In genomic region chr9:33466565-33467495, GRCh38 we compare ENCODE assay signal across 8 cellular contexts. TPM values are rescaled to one million over a fixed set of nuclear protein-coding genes. Genes with fewer than 3 reads are reported as not detected.
DNase-seq lines count a peak whose midpoint lies in the region; ATAC-seq, FAIRE-seq and TF ChIP-seq lines count a peak whose summit lies in the region.

No MANE protein-coding gene starts in this region.

- H3K4me2 ChIP-seq in DND-41 (ENCODE audit: insufficient read depth, low read length) (no peak overlapping the region), mammary epithelial cell (ENCODE audit: insufficient read depth, low read depth, low read length) (no peak overlapping the region), HepG2 (ENCODE audit: low read depth, low read length) (no peak overlapping the region)

- no peak for TF ChIP-seq POLR2A in HepG2 (IDR thresholded peaks at IDR 0.05; ENCODE audit: insufficient read depth in 1 of 2, low read depth in 2 of 2, low read length in 2 of 2)

- peak; percentile 18 for FAIRE-seq in HepG2 (lab: Jason Lieb, UNC)

- no peak overlapping the region for H3K27ac ChIP-seq in DND-41 (ENCODE audit: low read length)
- H3K27ac ChIP-seq in mammary epithelial cell (ENCODE audit: insufficient read depth, low read depth, low read length), result no peak overlapping the region
- no peak overlapping the region for H3K27ac ChIP-seq in HepG2 (ENCODE audit: extremely low read length, insufficient read depth, low read length)

- TF ChIP-seq CTCF in DND-41 (IDR thresholded peaks at IDR 0.05; ENCODE audit: borderline replicate concordance, extremely low read depth, low read length, poor library complexity, severe bottlenecking) (peak; percentile 87), mammary epithelial cell (conservative IDR thresholded peaks at IDR 0.05 in 1 of 2, IDR thresholded peaks at IDR 0.05 in 1 of 2; ENCODE audit: extremely low read depth in 1 of 2, insufficient read depth in 1 of 2, low read depth in 1 of 2, low read length in 2 of 2) (peak; percentile 98), HepG2 (CRISPR knock-in tag; IDR thresholded peaks at IDR 0.05) (peak; percentile 97)

- H3K4me1 ChIP-seq in DND-41 (ENCODE audit: insufficient read depth, low read length) (peaks cover 6% of the 10 kb centered on the region), mammary epithelial cell (ENCODE audit: insufficient read depth, low read length) (peaks cover 17% of the 10 kb centered on the region), HepG2 (ENCODE audit: insufficient read depth, low read length) (peaks cover 13% of the 10 kb centered on the region)

- H3K27me3 ChIP-seq in DND-41 (ENCODE audit: insufficient read depth, low read length, poor library complexity), result no peaks in the 10 kb centered on the region
- H3K27me3 ChIP-seq in mammary epithelial cell (ENCODE audit: insufficient read depth, low read length), result no peaks in the 10 kb centered on the region
- no peaks in the 10 kb centered on the region for H3K27me3 ChIP-seq in HepG2 (ENCODE audit: control insufficient read depth in 1 of 2, insufficient read depth in 2 of 2, low read length in 2 of 2)

- peaks cover 92% of the 10 kb centered on the region for H3K36me3 ChIP-seq in DND-41 (ENCODE audit: insufficient read depth, low read length)
- H3K36me3 ChIP-seq in mammary epithelial cell (ENCODE audit: insufficient read depth, low read length), result peaks cover 56% of the 10 kb centered on the region
- H3K36me3 ChIP-seq in HepG2 (replicated peaks in 1 of 2; ENCODE audit: control insufficient read depth in 1 of 2, insufficient read depth in 2 of 2, low read length in 2 of 2), result peaks cover 54 to 88% of the 10 kb centered on the region in 2 experiments

- no peak overlapping the region for H3K4me3 ChIP-seq in DND-41 (ENCODE audit: low read depth in 1 of 2, low read length in 2 of 2)
- H3K4me3 ChIP-seq in mammary epithelial cell (replicated peaks in 1 of 3; ENCODE audit: insufficient read depth in 1 of 3, low read depth in 2 of 3, low read length in 3 of 3), result no peak overlapping the region
- H3K4me3 ChIP-seq in HepG2 (replicated peaks in 1 of 3; ENCODE audit: insufficient read depth in 1 of 3, low read depth in 2 of 3, low read length in 3 of 3), result no peak overlapping the region

- DNase-seq in DND-41 (peak; percentile 58), HuH-7 (ENCODE audit: low spot score) (peak; percentile 76), mammary epithelial cell (no peak), HepG2 (ENCODE audit: low spot score) (peak; percentile 19), NCI-H187 (lab: John Stamatoyannopoulos, UW) (no peak)
- DNase-seq in activated CD4-positive, CD25-positive, alpha-beta regulatory T cell treated with anti-CD3 and anti-CD28 coated beads, Interleukin-2, amount 50 U/mL, for 16 hours (ENCODE audit: low read depth, low spot score), result peak; percentile 54
- peak; percentile 63 for DNase-seq in stimulated activated CD8-positive, alpha-beta memory T cell treated with anti-CD3 and anti-CD28 coated beads, Interleukin-15, amount 100 ng/mL, for 1 hour (ENCODE audit: low read depth)

- no TSS peak for BruUV-seq in mammary epithelial cell (replicated peaks; lab: Mats Ljungman, UMichigan)
- BruUV-seq in HepG2 (replicated peaks; lab: Mats Ljungman, UMichigan), result no TSS peak

- intact Hi-C loops in mammary epithelial cell (cut with micrococcal nuclease) (loop anchor here (1.0 kb wide), 4 partner anchors 64 to 238 kb away; no protein-coding TSS in a partner anchor), HepG2 (cut with micrococcal nuclease; ENCODE audit: unreplicated experiment) (loop anchor here (1.0 to 5.0 kb wide), 3 partner anchors 50 to 92 kb away; no protein-coding TSS in a partner anchor)

- no peak overlapping the region for H2AFZ ChIP-seq in DND-41 (ENCODE audit: low read depth, low read length)
- no peak overlapping the region for H2AFZ ChIP-seq in mammary epithelial cell (ENCODE audit: low read depth, low read length)
- H2AFZ ChIP-seq in HepG2 (ENCODE audit: low read length), result no peak overlapping the region

- 71% methylated on average over 18 of the region's 24 CpGs for WGBS in mammary epithelial cell (ENCODE audit: low coverage, missing lambda C conversion rate)
- WGBS in HepG2 (ENCODE audit: low lambda C conversion rate), result 87% methylated on average over 10 of the region's 24 CpGs

- peak; percentile 94 for TF ChIP-seq RAD21 in HepG2 (CRISPR knock-in tag; IDR thresholded peaks at IDR 0.05)

- no peak overlapping the region for H3K9ac ChIP-seq in DND-41 (ENCODE audit: low read depth, low read length)
- H3K9ac ChIP-seq in mammary epithelial cell (ENCODE audit: insufficient read depth, low read length), result no peak overlapping the region
- H3K9ac ChIP-seq in HepG2 (ENCODE audit: insufficient read depth, low read depth, low read length), result no peak overlapping the region

- H3K79me2 ChIP-seq in DND-41 (ENCODE audit: insufficient read depth, low read length) (peaks cover 7% of the 10 kb centered on the region; the same call in 1 of the 2 replicates), mammary epithelial cell (ENCODE audit: insufficient read depth, low read length) (peaks cover 14% of the 10 kb centered on the region), HepG2 (ENCODE audit: insufficient read depth, low read length) (peaks cover under 1% of the 10 kb centered on the region)

- in situ Hi-C loops in mammary epithelial cell (cut with MboI; ENCODE audit: low sequenced_read_pairs in 2 of 2), result loop anchor here (25.0 kb wide), 2 partner anchors 180 to 230 kb away; partner anchors contain the start of genes NFX1 (in 1 of the 2) and SPINK4 (in 1 of the 2)
- in situ Hi-C loops in HepG2 (cut with HindIII; ENCODE audit: extremely low pct_ligation_motif_present, low pct_unique_long_range_greater_than_20kb), result loop anchor here (10.0 kb wide), 2 partner anchors 92 to 172 kb away; partner anchors contain the start of gene NFX1

- TF ChIP-seq EP300 in HepG2 (IDR thresholded peaks at IDR 0.05; ENCODE audit: low read depth in 2 of 2, low read length in 2 of 2) (no peak), HepG2 (CRISPR knock-in tag; IDR thresholded peaks at IDR 0.05; ENCODE audit: borderline replicate concordance) (no peak)

- peak; percentile 82 for ATAC-seq in DND-41 (ENCODE audit: insufficient read depth, low read depth)
- peak; percentile 88 for ATAC-seq in HepG2
- no peak for ATAC-seq in GM21528 (IDR thresholded peaks at IDR 0.05; ENCODE audit: low FRiP score, unreplicated experiment)

- POLR2A ChIA-PET in HepG2 (lab: Yijun Ruan, JAX), result interaction anchor here (1.1 to 2.2 kb wide), 4 partner anchors 13 to 177 kb away, joined by 5 to 10 read pairs (median 7); partner anchors contain the start of gene NFX1

- CTCF ChIA-PET in mammary epithelial cell (lab: Charles Lee; ENCODE audit: low non-redundant PET) (interaction anchor here (0.6 to 1.9 kb wide), 5 partner anchors 44 to 102 kb away, joined by 3 to 11 read pairs (median 4); no protein-coding TSS in a partner anchor), HepG2 (lab: Yijun Ruan, JAX; ENCODE audit: low intra/inter-chr PET ratio, low total read pairs) (interaction anchor here (1.1 to 2.3 kb wide), 3 partner anchors 14 to 92 kb away, joined by 5 to 31 read pairs (median 11); no protein-coding TSS in a partner anchor)

- H4K20me1 ChIP-seq in DND-41 (ENCODE audit: insufficient read depth, low read length) (peaks cover 11% of the 10 kb centered on the region; the same call in 1 of the 2 replicates), mammary epithelial cell (ENCODE audit: insufficient read depth, low read length) (no peaks in the 10 kb centered on the region), HepG2 (ENCODE audit: insufficient read depth, low read length) (no peaks in the 10 kb centered on the region)

- H3K9me3 ChIP-seq in DND-41 (ENCODE audit: insufficient read depth, low read length, severe bottlenecking), result no peaks in the 10 kb centered on the region
- H3K9me3 ChIP-seq in mammary epithelial cell (replicated peaks; ENCODE audit: insufficient read depth, low read length), result no peaks in the 10 kb centered on the region
- H3K9me3 ChIP-seq in HepG2 (ENCODE audit: low read length), result no peaks in the 10 kb centered on the region

- dilution Hi-C loops in mammary epithelial cell (cut with HindIII; ENCODE audit: low sequenced_read_pairs), result no loop called here

RNA-seq across cellular contexts. Expression of gene NOL6, which starts 6.9 kb away (rescaled TPM):
- total RNA-seq in mammary epithelial cell (10 to 100 TPM; 34.2 to 59.0 TPM), HepG2 (2016; rRNA removed; fragmentation: Illumina TruSeq; extraction: Trizol) (28.6 and 30.2 TPM in 2 replicates)
- polyA plus RNA-seq in mammary epithelial cell (51.8 TPM), HepG2 (2011; rRNA removed) (17.0 and 23.0 TPM in 2 replicates)
- polyA minus RNA-seq in mammary epithelial cell, result 107 TPM
- 2.8 and 3.9 TPM in 2 replicates for total RNA-seq in HepG2 (2016; cell fraction: cytosol; rRNA removed; fragmentation: Illumina TruSeq; extraction: Trizol; ENCODE audit: low read depth)
- 22.1 and 31.4 TPM in 2 replicates for total RNA-seq in HepG2 (2016; cell fraction: insoluble cytoplasmic fraction; rRNA removed; fragmentation: Illumina TruSeq; extraction: Trizol)
- 9.8 and 10.2 TPM in 2 replicates for total RNA-seq in HepG2 (2016; cell fraction: membrane; rRNA removed; fragmentation: Illumina TruSeq; extraction: Trizol)
- 23.4 and 29.5 TPM in 2 replicates for total RNA-seq in HepG2 (2016; cell fraction: nucleus; rRNA removed; fragmentation: Illumina TruSeq; extraction: Trizol)
- 9.7 and 9.8 TPM in 2 replicates for polyA plus RNA-seq in HepG2 (2011; cell fraction: cytosol; rRNA removed)
- polyA plus RNA-seq in HepG2 (2011; cell fraction: nucleus; rRNA removed), result 48.7 and 50.3 TPM in 2 replicates
- polyA plus RNA-seq in HepG2 (2012), result 14.2 and 17.1 TPM in 2 replicates
- polyA plus RNA-seq in HepG2 (2016; cell fraction: cytosol; fragmentation: Illumina TruSeq; extraction: Trizol; ENCODE audit: low read depth), result 2.5 and 2.9 TPM in 2 replicates
- 22.0 and 27.2 TPM in 2 replicates for polyA plus RNA-seq in HepG2 (2016; cell fraction: insoluble cytoplasmic fraction; fragmentation: Illumina TruSeq; extraction: Trizol; ENCODE audit: low read depth)
- polyA plus RNA-seq in HepG2 (2016; cell fraction: membrane; fragmentation: Illumina TruSeq; extraction: Trizol; ENCODE audit: low read depth), result 5.3 and 7.6 TPM in 2 replicates
- 49.3 and 51.6 TPM in 2 replicates for polyA plus RNA-seq in HepG2 (2016; cell fraction: nucleus; fragmentation: Illumina TruSeq; extraction: Trizol; ENCODE audit: insufficient read depth, low read depth)
- polyA minus RNA-seq in HepG2 (2011; rRNA and poly(A)+ RNA removed; ENCODE audit: low replicate concordance), result 38.5 and 95.8 TPM in 2 replicates
- 10.8 and 11.3 TPM in 2 replicates for polyA minus RNA-seq in HepG2 (2011; cell fraction: cytosol; rRNA and poly(A)+ RNA removed)
- polyA minus RNA-seq in HepG2 (2011; cell fraction: nucleus; rRNA and poly(A)+ RNA removed), result 26.0 and 29.8 TPM in 2 replicates

RNA-seq across cellular contexts. Expression of gene AQP3, which starts 19.4 kb away (rescaled TPM):
- 10 to 100 TPM; 11.0 to 20.0 TPM for total RNA-seq in mammary epithelial cell
- 38.7 TPM for polyA plus RNA-seq in mammary epithelial cell
- polyA minus RNA-seq in mammary epithelial cell, result 50.9 TPM
- 0.87 and 1.4 TPM in 2 replicates for total RNA-seq in HepG2 (2016; rRNA removed; fragmentation: Illumina TruSeq; extraction: Trizol)
- 0.30 and 0.62 TPM in 2 replicates for total RNA-seq in HepG2 (2016; cell fraction: cytosol; rRNA removed; fragmentation: Illumina TruSeq; extraction: Trizol; ENCODE audit: low read depth)
- total RNA-seq in HepG2 (2016; cell fraction: insoluble cytoplasmic fraction; rRNA removed; fragmentation: Illumina TruSeq; extraction: Trizol), result 0.73 and 1.5 TPM in 2 replicates
- total RNA-seq in HepG2 (2016; cell fraction: membrane; rRNA removed; fragmentation: Illumina TruSeq; extraction: Trizol), result 0.65 and 0.99 TPM in 2 replicates
- total RNA-seq in HepG2 (2016; cell fraction: nucleus; rRNA removed; fragmentation: Illumina TruSeq; extraction: Trizol), result 1.2 and 1.3 TPM in 2 replicates
- polyA plus RNA-seq in HepG2 (2011; rRNA removed), result 5.5 and 12.2 TPM in 2 replicates
- 7.3 and 9.8 TPM in 2 replicates for polyA plus RNA-seq in HepG2 (2011; cell fraction: cytosol; rRNA removed)
- 8.4 and 11.9 TPM in 2 replicates for polyA plus RNA-seq in HepG2 (2011; cell fraction: nucleus; rRNA removed)
- polyA plus RNA-seq in HepG2 (2012), result 14.8 and 18.2 TPM in 2 replicates
- polyA plus RNA-seq in HepG2 (2016; cell fraction: cytosol; fragmentation: Illumina TruSeq; extraction: Trizol; ENCODE audit: low read depth), result 0.33 and 0.46 TPM in 2 replicates
- 0.59 and 0.63 TPM in 2 replicates for polyA plus RNA-seq in HepG2 (2016; cell fraction: insoluble cytoplasmic fraction; fragmentation: Illumina TruSeq; extraction: Trizol; ENCODE audit: low read depth)
- 0.94 and 1.2 TPM in 2 replicates for polyA plus RNA-seq in HepG2 (2016; cell fraction: membrane; fragmentation: Illumina TruSeq; extraction: Trizol; ENCODE audit: low read depth)
- 1.4 and 2.5 TPM in 2 replicates for polyA plus RNA-seq in HepG2 (2016; cell fraction: nucleus; fragmentation: Illumina TruSeq; extraction: Trizol; ENCODE audit: insufficient read depth, low read depth)
- polyA minus RNA-seq in HepG2 (2011; rRNA and poly(A)+ RNA removed; ENCODE audit: low replicate concordance), result 6.2 and 648 TPM in 2 replicates
- 4.7 and 6.3 TPM in 2 replicates for polyA minus RNA-seq in HepG2 (2011; cell fraction: cytosol; rRNA and poly(A)+ RNA removed)
- 2.0 and 2.7 TPM in 2 replicates for polyA minus RNA-seq in HepG2 (2011; cell fraction: nucleus; rRNA and poly(A)+ RNA removed)

RNA-seq across cellular contexts. Expression of gene ANKRD18B, which starts 57.2 kb away (rescaled TPM):
- total RNA-seq in mammary epithelial cell, result 1 to 10 TPM; 3.0 to 7.2 TPM
- 0.67 TPM for polyA plus RNA-seq in mammary epithelial cell
- not detected for polyA minus RNA-seq in mammary epithelial cell
- total RNA-seq in HepG2 (2016; rRNA removed; fragmentation: Illumina TruSeq; extraction: Trizol), result 1.2 and 1.4 TPM in 2 replicates
- not detected in 2 replicates for total RNA-seq in HepG2 (2016; cell fraction: cytosol; rRNA removed; fragmentation: Illumina TruSeq; extraction: Trizol; ENCODE audit: low read depth)
- total RNA-seq in HepG2 (2016; cell fraction: insoluble cytoplasmic fraction; rRNA removed; fragmentation: Illumina TruSeq; extraction: Trizol), result 0.36 and 0.61 TPM in 2 replicates
- total RNA-seq in HepG2 (2016; cell fraction: membrane; rRNA removed; fragmentation: Illumina TruSeq; extraction: Trizol), result 0.34 TPM in 1 of 2 replicates, not detected in the other
- total RNA-seq in HepG2 (2016; cell fraction: nucleus; rRNA removed; fragmentation: Illumina TruSeq; extraction: Trizol), result 1.5 and 1.6 TPM in 2 replicates
- polyA plus RNA-seq in HepG2 (2011; rRNA removed), result 0.57 and 0.65 TPM in 2 replicates
- polyA plus RNA-seq in HepG2 (2011; cell fraction: cytosol; rRNA removed), result 0.30 TPM in 1 of 2 replicates, not detected in the other
- 1.0 and 1.3 TPM in 2 replicates for polyA plus RNA-seq in HepG2 (2011; cell fraction: nucleus; rRNA removed)
- polyA plus RNA-seq in HepG2 (2012), result 0.57 TPM in 1 of 2 replicates, not detected in the other
- polyA plus RNA-seq in HepG2 (2016; cell fraction: cytosol; fragmentation: Illumina TruSeq; extraction: Trizol; ENCODE audit: low read depth), result not detected in 2 replicates
- 0.45 and 0.58 TPM in 2 replicates for polyA plus RNA-seq in HepG2 (2016; cell fraction: insoluble cytoplasmic fraction; fragmentation: Illumina TruSeq; extraction: Trizol; ENCODE audit: low read depth)
- not detected in 2 replicates for polyA plus RNA-seq in HepG2 (2016; cell fraction: membrane; fragmentation: Illumina TruSeq; extraction: Trizol; ENCODE audit: low read depth)
- polyA plus RNA-seq in HepG2 (2016; cell fraction: nucleus; fragmentation: Illumina TruSeq; extraction: Trizol; ENCODE audit: insufficient read depth, low read depth), result 0.96 and 1.1 TPM in 2 replicates
- 13.4 TPM in 1 of 2 replicates, not detected in the other for polyA minus RNA-seq in HepG2 (2011; rRNA and poly(A)+ RNA removed; ENCODE audit: low replicate concordance)
- polyA minus RNA-seq in HepG2 (2011; cell fraction: cytosol; rRNA and poly(A)+ RNA removed), result not detected in 2 replicates
- 2.6 and 5.5 TPM in 2 replicates for polyA minus RNA-seq in HepG2 (2011; cell fraction: nucleus; rRNA and poly(A)+ RNA removed)

Comparison
In these comparisons a context has a peak if more than half of its experiments do, and no peak if none do; other contexts are left out.
1. DNase-seq: peak in DND-41 (single experiment), HuH-7 (single experiment), activated CD4-positive, CD25-positive, alpha-beta regulatory T cell treated with anti-CD3 and anti-CD28 coated beads, Interleukin-2, amount 50 U/mL, for 16 hours (single experiment), HepG2 (single experiment) and stimulated activated CD8-positive, alpha-beta memory T cell treated with anti-CD3 and anti-CD28 coated beads, Interleukin-15, amount 100 ng/mL, for 1 hour (single experiment); none in mammary epithelial cell (single experiment) and NCI-H187 (0 of 2).
2. Peak in every context shown above with its lines, with median percentiles within 50 percentile points of each other: CTCF ChIP-seq.